1 cellular context compared by ENCODE assay signal in the genomic region with DNA sequence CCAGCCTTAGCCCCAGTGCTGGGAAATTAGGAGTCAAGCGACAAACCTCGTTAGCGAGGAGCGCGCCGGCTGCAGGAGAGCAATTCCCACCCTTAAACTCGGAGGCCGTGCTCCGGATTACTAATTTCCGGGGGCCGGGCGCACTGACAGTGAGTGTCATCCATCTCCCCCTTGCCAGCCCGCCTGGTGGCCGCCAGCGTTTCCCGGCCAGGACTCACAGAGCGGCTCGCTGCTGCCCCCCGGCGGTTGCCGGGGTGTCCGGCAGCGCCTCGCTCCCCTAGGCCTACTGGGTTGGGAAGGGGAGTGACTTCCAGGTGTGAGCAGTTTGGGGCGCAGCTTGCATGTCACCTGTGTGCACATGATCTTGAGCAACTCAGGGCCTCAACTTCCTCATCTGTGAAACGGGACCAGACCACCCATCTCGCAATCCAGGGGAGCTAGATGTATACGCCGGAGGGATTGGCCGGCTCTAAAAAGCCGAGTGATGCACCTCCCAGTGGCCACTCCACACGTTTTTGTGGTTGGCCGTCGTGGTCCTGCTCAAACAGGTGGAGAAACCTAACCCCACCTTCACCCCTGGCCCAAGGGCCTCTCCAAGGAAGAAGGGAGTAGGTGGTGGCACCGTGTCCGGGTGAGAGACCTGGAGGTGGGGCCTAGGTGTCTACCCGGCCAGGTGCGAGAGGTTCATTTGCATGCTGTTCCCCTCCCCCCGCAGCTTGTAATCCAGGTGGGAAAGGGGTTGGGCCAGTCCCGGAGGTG.
TF ChIP-seq lines count a peak whose summit lies in the region.

No MANE protein-coding gene starts in this region.

TF ChIP-seq in HEK293, 187 proteins besides CTCF, POLR2A, EP300 and RAD21 (continued from another document and continues in another):
- TF ChIP-seq, protein P1, sequence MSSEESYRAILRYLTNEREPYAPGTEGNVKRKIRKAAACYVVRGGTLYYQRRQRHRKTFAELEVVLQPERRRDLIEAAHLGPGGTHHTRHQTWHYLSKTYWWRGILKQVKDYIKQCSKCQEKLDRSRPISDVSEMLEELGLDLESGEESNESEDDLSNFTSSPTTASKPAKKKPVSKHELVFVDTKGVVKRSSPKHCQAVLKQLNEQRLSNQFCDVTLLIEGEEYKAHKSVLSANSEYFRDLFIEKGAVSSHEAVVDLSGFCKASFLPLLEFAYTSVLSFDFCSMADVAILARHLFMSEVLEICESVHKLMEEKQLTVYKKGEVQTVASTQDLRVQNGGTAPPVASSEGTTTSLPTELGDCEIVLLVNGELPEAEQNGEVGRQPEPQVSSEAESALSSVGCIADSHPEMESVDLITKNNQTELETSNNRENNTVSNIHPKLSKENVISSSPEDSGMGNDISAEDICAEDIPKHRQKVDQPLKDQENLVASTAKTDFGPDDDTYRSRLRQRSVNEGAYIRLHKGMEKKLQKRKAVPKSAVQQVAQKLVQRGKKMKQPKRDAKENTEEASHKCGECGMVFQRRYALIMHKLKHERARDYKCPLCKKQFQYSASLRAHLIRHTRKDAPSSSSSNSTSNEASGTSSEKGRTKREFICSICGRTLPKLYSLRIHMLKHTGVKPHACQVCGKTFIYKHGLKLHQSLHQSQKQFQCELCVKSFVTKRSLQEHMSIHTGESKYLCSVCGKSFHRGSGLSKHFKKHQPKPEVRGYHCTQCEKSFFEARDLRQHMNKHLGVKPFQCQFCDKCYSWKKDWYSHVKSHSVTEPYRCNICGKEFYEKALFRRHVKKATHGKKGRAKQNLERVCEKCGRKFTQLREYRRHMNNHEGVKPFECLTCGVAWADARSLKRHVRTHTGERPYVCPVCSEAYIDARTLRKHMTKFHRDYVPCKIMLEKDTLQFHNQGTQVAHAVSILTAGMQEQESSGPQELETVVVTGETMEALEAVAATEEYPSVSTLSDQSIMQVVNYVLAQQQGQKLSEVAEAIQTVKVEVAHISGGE (tag by site-specific recombination; conservative IDR thresholded peaks at IDR 0.05; ENCODE audit: low read depth) = no peak
- TF ChIP-seq ZNF155 (tag by site-specific recombination; IDR thresholded peaks at IDR 0.05) (no peak), ZNF654 (tag by site-specific recombination; IDR thresholded peaks at IDR 0.05; ENCODE audit: low read depth) (peak; percentile 59), ZNF426 (tag by site-specific recombination; IDR thresholded peaks at IDR 0.05) (no peak), SETDB1 (IDR thresholded peaks at IDR 0.05; ENCODE audit: insufficient read length, low read length) (no peak), ZNF501 (tag by site-specific recombination; IDR thresholded peaks at IDR 0.05) (peak; percentile 65), ZFP37 (tag by site-specific recombination; IDR thresholded peaks at IDR 0.05) (no peak), ZNF664 (tag by site-specific recombination; IDR thresholded peaks at IDR 0.05) (no peak), ZNF184 (tag by site-specific recombination; IDR thresholded peaks at IDR 0.05) (no peak), ZNF10 (tag by site-specific recombination; IDR thresholded peaks at IDR 0.05) (no peak), ZBTB7A (tag by site-specific recombination; IDR thresholded peaks at IDR 0.05; ENCODE audit: low read depth) (no peak), ZFHX2 (tag by site-specific recombination; conservative IDR thresholded peaks at IDR 0.05) (0 out of 2 replicates have a peak, but pooled peaks have one; percentile 1), YY1 (tag by site-specific recombination; IDR thresholded peaks at IDR 0.05) (no peak), ZNF404 (tag by site-specific recombination; IDR thresholded peaks at IDR 0.05) (no peak), ZNF311 (tag by site-specific recombination; IDR thresholded peaks at IDR 0.05; ENCODE audit: borderline replicate concordance) (no peak), ZNF146 (tag by site-specific recombination; IDR thresholded peaks at IDR 0.05) (no peak), SP3 (tag by site-specific recombination; IDR thresholded peaks at IDR 0.05) (peak; percentile 44), ZNF660 (tag by site-specific recombination; IDR thresholded peaks at IDR 0.05) (peak; percentile 88; the same call in 1 of the 2 replicates), ZNF324 (tag by site-specific recombination; IDR thresholded peaks at IDR 0.05) (peak; percentile 68; the same call in 1 of the 2 replicates), ZNF549 (tag by site-specific recombination; IDR thresholded peaks at IDR 0.05) (no peak), HOXA7 (CRISPR knock-in tag; IDR thresholded peaks at IDR 0.05; ENCODE audit: borderline replicate concordance) (no peak), KLF7 (tag by site-specific recombination; IDR thresholded peaks at IDR 0.05; ENCODE audit: borderline replicate concordance) (no peak), ZNF354C (tag by site-specific recombination; IDR thresholded peaks at IDR 0.05; ENCODE audit: borderline replicate concordance, low read depth) (no peak), ZNF121 (tag by site-specific recombination; IDR thresholded peaks at IDR 0.05) (no peak), ZNF514 (tag by site-specific recombination; IDR thresholded peaks at IDR 0.05) (no peak), ZNF114 (tag by site-specific recombination; IDR thresholded peaks at IDR 0.05) (no peak), ZNF596 (tag by site-specific recombination; IDR thresholded peaks at IDR 0.05) (no peak), SALL2 (tag by site-specific recombination; IDR thresholded peaks at IDR 0.05; ENCODE audit: borderline replicate concordance) (no peak), MZF1 (tag by site-specific recombination; IDR thresholded peaks at IDR 0.05; ENCODE audit: borderline replicate concordance) (no peak; the same call in 1 of the 2 replicates), KLF1 (tag by site-specific recombination; IDR thresholded peaks at IDR 0.05) (no peak; the same call in none of the 2 replicates), MEIS1 (CRISPR knock-in tag; IDR thresholded peaks at IDR 0.05; ENCODE audit: borderline replicate concordance) (no peak), ZNF221 (tag by site-specific recombination; IDR thresholded peaks at IDR 0.05; ENCODE audit: borderline replicate concordance) (no peak), ZNF366 (tag by site-specific recombination; conservative IDR thresholded peaks at IDR 0.05) (0 out of 2 replicates have a peak, but pooled peaks have one; percentile 34), ZNF248 (tag by site-specific recombination; IDR thresholded peaks at IDR 0.05) (no peak), ZNF785 (tag by site-specific recombination; IDR thresholded peaks at IDR 0.05) (no peak), IKZF3 (tag by site-specific recombination; IDR thresholded peaks at IDR 0.05) (no peak), GLIS2 (tag by site-specific recombination; IDR thresholded peaks at IDR 0.05) (peak; percentile 47), ZBTB8A (tag by site-specific recombination; IDR thresholded peaks at IDR 0.05) (peak; percentile 38; the same call in 1 of the 2 replicates), SCRT2 (tag by site-specific recombination; IDR thresholded peaks at IDR 0.05) (peak; percentile 97)
- TF ChIP-seq, protein P2, sequence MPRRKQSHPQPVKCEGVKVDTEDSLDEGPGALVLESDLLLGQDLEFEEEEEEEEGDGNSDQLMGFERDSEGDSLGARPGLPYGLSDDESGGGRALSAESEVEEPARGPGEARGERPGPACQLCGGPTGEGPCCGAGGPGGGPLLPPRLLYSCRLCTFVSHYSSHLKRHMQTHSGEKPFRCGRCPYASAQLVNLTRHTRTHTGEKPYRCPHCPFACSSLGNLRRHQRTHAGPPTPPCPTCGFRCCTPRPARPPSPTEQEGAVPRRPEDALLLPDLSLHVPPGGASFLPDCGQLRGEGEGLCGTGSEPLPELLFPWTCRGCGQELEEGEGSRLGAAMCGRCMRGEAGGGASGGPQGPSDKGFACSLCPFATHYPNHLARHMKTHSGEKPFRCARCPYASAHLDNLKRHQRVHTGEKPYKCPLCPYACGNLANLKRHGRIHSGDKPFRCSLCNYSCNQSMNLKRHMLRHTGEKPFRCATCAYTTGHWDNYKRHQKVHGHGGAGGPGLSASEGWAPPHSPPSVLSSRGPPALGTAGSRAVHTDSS (tag by site-specific recombination; IDR thresholded peaks at IDR 0.05) = 0 out of 2 replicates have a peak, but pooled peaks have one; percentile 4
- TF ChIP-seq, protein P3, sequence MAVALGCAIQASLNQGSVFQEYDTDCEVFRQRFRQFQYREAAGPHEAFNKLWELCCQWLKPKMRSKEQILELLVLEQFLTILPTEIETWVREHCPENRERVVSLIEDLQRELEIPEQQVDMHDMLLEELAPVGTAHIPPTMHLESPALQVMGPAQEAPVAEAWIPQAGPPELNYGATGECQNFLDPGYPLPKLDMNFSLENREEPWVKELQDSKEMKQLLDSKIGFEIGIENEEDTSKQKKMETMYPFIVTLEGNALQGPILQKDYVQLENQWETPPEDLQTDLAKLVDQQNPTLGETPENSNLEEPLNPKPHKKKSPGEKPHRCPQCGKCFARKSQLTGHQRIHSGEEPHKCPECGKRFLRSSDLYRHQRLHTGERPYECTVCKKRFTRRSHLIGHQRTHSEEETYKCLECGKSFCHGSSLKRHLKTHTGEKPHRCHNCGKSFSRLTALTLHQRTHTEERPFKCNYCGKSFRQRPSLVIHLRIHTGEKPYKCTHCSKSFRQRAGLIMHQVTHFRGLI (tag by site-specific recombination; IDR thresholded peaks at IDR 0.05) = peak; percentile 96
- TF ChIP-seq, protein P4, sequence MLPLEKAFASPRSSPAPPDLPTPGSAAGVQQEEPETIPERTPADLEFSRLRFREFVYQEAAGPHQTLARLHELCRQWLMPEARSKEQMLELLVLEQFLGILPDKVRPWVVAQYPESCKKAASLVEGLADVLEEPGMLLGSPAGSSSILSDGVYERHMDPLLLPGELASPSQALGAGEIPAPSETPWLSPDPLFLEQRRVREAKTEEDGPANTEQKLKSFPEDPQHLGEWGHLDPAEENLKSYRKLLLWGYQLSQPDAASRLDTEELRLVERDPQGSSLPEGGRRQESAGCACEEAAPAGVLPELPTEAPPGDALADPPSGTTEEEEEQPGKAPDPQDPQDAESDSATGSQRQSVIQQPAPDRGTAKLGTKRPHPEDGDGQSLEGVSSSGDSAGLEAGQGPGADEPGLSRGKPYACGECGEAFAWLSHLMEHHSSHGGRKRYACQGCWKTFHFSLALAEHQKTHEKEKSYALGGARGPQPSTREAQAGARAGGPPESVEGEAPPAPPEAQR (tag by site-specific recombination; IDR thresholded peaks at IDR 0.05) = no peak
- TF ChIP-seq, protein P5, sequence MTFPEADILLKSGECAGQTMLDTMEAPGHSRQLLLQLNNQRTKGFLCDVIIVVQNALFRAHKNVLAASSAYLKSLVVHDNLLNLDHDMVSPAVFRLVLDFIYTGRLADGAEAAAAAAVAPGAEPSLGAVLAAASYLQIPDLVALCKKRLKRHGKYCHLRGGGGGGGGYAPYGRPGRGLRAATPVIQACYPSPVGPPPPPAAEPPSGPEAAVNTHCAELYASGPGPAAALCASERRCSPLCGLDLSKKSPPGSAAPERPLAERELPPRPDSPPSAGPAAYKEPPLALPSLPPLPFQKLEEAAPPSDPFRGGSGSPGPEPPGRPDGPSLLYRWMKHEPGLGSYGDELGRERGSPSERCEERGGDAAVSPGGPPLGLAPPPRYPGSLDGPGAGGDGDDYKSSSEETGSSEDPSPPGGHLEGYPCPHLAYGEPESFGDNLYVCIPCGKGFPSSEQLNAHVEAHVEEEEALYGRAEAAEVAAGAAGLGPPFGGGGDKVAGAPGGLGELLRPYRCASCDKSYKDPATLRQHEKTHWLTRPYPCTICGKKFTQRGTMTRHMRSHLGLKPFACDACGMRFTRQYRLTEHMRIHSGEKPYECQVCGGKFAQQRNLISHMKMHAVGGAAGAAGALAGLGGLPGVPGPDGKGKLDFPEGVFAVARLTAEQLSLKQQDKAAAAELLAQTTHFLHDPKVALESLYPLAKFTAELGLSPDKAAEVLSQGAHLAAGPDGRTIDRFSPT (tag by site-specific recombination; IDR thresholded peaks at IDR 0.05) = 0 out of 2 replicates have a peak, but pooled peaks have one; percentile 10
- TF ChIP-seq, protein P6, sequence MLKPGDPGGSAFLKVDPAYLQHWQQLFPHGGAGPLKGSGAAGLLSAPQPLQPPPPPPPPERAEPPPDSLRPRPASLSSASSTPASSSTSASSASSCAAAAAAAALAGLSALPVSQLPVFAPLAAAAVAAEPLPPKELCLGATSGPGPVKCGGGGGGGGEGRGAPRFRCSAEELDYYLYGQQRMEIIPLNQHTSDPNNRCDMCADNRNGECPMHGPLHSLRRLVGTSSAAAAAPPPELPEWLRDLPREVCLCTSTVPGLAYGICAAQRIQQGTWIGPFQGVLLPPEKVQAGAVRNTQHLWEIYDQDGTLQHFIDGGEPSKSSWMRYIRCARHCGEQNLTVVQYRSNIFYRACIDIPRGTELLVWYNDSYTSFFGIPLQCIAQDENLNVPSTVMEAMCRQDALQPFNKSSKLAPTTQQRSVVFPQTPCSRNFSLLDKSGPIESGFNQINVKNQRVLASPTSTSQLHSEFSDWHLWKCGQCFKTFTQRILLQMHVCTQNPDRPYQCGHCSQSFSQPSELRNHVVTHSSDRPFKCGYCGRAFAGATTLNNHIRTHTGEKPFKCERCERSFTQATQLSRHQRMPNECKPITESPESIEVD (tag by site-specific recombination; IDR thresholded peaks at IDR 0.05) = no peak
- TF ChIP-seq, protein P7, sequence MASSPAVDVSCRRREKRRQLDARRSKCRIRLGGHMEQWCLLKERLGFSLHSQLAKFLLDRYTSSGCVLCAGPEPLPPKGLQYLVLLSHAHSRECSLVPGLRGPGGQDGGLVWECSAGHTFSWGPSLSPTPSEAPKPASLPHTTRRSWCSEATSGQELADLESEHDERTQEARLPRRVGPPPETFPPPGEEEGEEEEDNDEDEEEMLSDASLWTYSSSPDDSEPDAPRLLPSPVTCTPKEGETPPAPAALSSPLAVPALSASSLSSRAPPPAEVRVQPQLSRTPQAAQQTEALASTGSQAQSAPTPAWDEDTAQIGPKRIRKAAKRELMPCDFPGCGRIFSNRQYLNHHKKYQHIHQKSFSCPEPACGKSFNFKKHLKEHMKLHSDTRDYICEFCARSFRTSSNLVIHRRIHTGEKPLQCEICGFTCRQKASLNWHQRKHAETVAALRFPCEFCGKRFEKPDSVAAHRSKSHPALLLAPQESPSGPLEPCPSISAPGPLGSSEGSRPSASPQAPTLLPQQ (tag by site-specific recombination; IDR thresholded peaks at IDR 0.05) = no peak
- TF ChIP-seq, protein P8, sequence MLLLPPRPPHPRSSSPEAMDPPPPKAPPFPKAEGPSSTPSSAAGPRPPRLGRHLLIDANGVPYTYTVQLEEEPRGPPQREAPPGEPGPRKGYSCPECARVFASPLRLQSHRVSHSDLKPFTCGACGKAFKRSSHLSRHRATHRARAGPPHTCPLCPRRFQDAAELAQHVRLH (tag by site-specific recombination; IDR thresholded peaks at IDR 0.05) = no peak
